ENCODE assay signal across 9 cellular contexts in genomic region chr5:9339206-9339818, GRCh38.
DNase-seq lines count a peak whose midpoint lies in the region; ATAC-seq, FAIRE-seq and TF ChIP-seq lines count a peak whose summit lies in the region.
"Had no signal": no experiment of that assay in that cellular context is flagged by ENCODE, and none has a peak within 500 bp of the region (broad histone marks: within the 10 kb centered on the region; RNA-seq: fewer than 3 reads in every experiment).

No MANE protein-coding gene starts in this region.

- H3K36me3 ChIP-seq in DOHH2 (ENCODE audit: control insufficient read depth, low read length): no peaks in the 10 kb centered on the region
- no peaks in the 10 kb centered on the region for H3K36me3 ChIP-seq in OCI-LY7 (ENCODE audit: insufficient read depth, low read length)
- H3K36me3 ChIP-seq in iPS DF 6.9 (ENCODE audit: control insufficient read depth, insufficient read depth, low read length): no peaks in the 10 kb centered on the region

- POLR2A ChIA-PET in OCI-LY7 (lab: Charles Lee): no interaction called here

- H3K4me3 ChIP-seq in DOHH2 (ENCODE audit: low read length) (no peak overlapping the region), OCI-LY7 (ENCODE audit: low read depth, low read length, poor library complexity, severe bottlenecking) (no peak overlapping the region), iPS DF 6.9 (ENCODE audit: low read length) (no peak overlapping the region)

- H3K9me3 ChIP-seq in DOHH2 (ENCODE audit: control insufficient read depth, insufficient read depth, low read length): no peaks in the 10 kb centered on the region; the same call in 1 of the 2 replicates
- no peaks in the 10 kb centered on the region for H3K9me3 ChIP-seq in OCI-LY7 (ENCODE audit: low read length)
- no peaks in the 10 kb centered on the region for H3K9me3 ChIP-seq in iPS DF 6.9 (ENCODE audit: control insufficient read depth, insufficient read depth, low read length)

- no peak for FAIRE-seq in urothelium cell line (lab: Jason Lieb, UNC)

- H3K27ac ChIP-seq in DOHH2 (ENCODE audit: low read depth, low read length): no peak overlapping the region
- H3K27ac ChIP-seq in OCI-LY7 (ENCODE audit: low read depth, low read length, poor library complexity, severe bottlenecking): no peak overlapping the region
- H3K27ac ChIP-seq in iPS DF 6.9 (ENCODE audit: low read length): no peak overlapping the region

- CTCF ChIA-PET in OCI-LY7 (lab: Charles Lee; ENCODE audit: unreplicated experiment): no interaction called here

- no peaks in the 10 kb centered on the region for H3K4me1 ChIP-seq in DOHH2 (ENCODE audit: control insufficient read depth, low read length)
- no peaks in the 10 kb centered on the region for H3K4me1 ChIP-seq in OCI-LY7 (ENCODE audit: insufficient read depth, low read length, poor library complexity, severe bottlenecking)
- H3K4me1 ChIP-seq in iPS DF 6.9 (ENCODE audit: control insufficient read depth, insufficient read depth, low read length): no peaks in the 10 kb centered on the region

- 0 out of 2 replicates have a peak overlapping the region, but pooled peaks have one; percentile 51 for H2AFZ ChIP-seq in OCI-LY7 (ENCODE audit: low read length)

- H3K4me2 ChIP-seq in DOHH2 (ENCODE audit: low read length) (no peak overlapping the region), OCI-LY7 (ENCODE audit: low read length) (no peak overlapping the region)

- H3K27me3 ChIP-seq in DOHH2 (ENCODE audit: control insufficient read depth, low read length): no peaks in the 10 kb centered on the region
- no peaks in the 10 kb centered on the region for H3K27me3 ChIP-seq in iPS DF 6.9 (ENCODE audit: control insufficient read depth, insufficient read depth, low read length)

- H4K20me1 ChIP-seq in DOHH2 (ENCODE audit: control insufficient read depth, insufficient read depth, low read depth, low read length): no peaks in the 10 kb centered on the region
- no peaks in the 10 kb centered on the region for H4K20me1 ChIP-seq in OCI-LY7 (ENCODE audit: insufficient read depth, low read length)

- H3K79me2 ChIP-seq in DOHH2 (ENCODE audit: control insufficient read depth, low read length) (no peaks in the 10 kb centered on the region), OCI-LY7 (ENCODE audit: insufficient read depth, low read depth, low read length) (no peaks in the 10 kb centered on the region)

- ATAC-seq in GM18870 (IDR thresholded peaks at IDR 0.05; ENCODE audit: unreplicated experiment) (no peak), HG03135 (IDR thresholded peaks at IDR 0.05; ENCODE audit: unreplicated experiment) (no peak)

- peak; percentile 47 for DNase-seq in HCEC 1CT
- peak; percentile 7 for DNase-seq in OCI-LY7 (ENCODE audit: low spot score)
- DNase-seq in iPS DF 6.9 (ENCODE audit: low read depth, low spot score): peak; percentile 11
- no peak for DNase-seq in urothelium cell line (ENCODE audit: low spot score)
- no peak for DNase-seq in NOMO-1 (lab: John Stamatoyannopoulos, UW; ENCODE audit: unreplicated experiment in 2 of 2)
- DNase-seq: stimulated activated CD4-positive, alpha-beta T cell treated with anti-CD3 and anti-CD28 coated beads, Interleukin-4, amount 100 ng/mL, for 24 hours had no signal

- H3F3A ChIP-seq in DOHH2 (ENCODE audit: control insufficient read depth, insufficient read depth): no peaks in the 10 kb centered on the region

- H3K9me2 ChIP-seq in DOHH2 (replicated peaks; ENCODE audit: control insufficient read depth, low read length): no peaks in the 10 kb centered on the region
- 0 out of 2 replicates have a peak, but pooled peaks cover 3% of the 10 kb centered on the region for H3K9me2 ChIP-seq in OCI-LY7 (ENCODE audit: insufficient read depth, low read length)

- intact Hi-C loops in OCI-LY7 (cut with micrococcal nuclease; ENCODE audit: unreplicated experiment): no loop called here

- 100% methylated on average over 1 of the region's 3 CpGs for WGBS in iPS DF 6.9 (ENCODE audit: insufficient coverage, insufficient read length)

- BruUV-seq in OCI-LY7 (replicated peaks; lab: Mats Ljungman, UMichigan): no TSS peak

- peak; percentile 68 for TF ChIP-seq CTCF in DOHH2 (IDR thresholded peaks at IDR 0.05; ENCODE audit: low read depth, low read length, poor library complexity, severe bottlenecking)
- TF ChIP-seq CTCF in OCI-LY7 (conservative IDR thresholded peaks at IDR 0.05; ENCODE audit: low read length): peak; percentile 68

Comparison
In these comparisons a context has a peak if more than half of its experiments do, and no peak if none do; other contexts are left out.
1. DNase-seq: peak in HCEC 1CT (single experiment), OCI-LY7 (single experiment) and iPS DF 6.9 (single experiment); none in urothelium cell line (single experiment) and NOMO-1 (0 of 2).